1 cellular context compared by ENCODE assay signal in genomic region chr5:10567781-10568321, GRCh38.
TF ChIP-seq lines count a peak whose summit lies in the region.

No MANE protein-coding gene starts in this region.

TF ChIP-seq in A549, 52 proteins besides CTCF, POLR2A, EP300 and RAD21:
- no peak for TF ChIP-seq SREBF2 (IDR thresholded peaks at IDR 0.05)
- TF ChIP-seq, protein P1, sequence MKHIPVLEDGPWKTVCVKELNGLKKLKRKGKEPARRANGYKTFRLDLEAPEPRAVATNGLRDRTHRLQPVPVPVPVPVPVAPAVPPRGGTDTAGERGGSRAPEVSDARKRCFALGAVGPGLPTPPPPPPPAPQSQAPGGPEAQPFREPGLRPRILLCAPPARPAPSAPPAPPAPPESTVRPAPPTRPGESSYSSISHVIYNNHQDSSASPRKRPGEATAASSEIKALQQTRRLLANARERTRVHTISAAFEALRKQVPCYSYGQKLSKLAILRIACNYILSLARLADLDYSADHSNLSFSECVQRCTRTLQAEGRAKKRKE (CRISPR knock-in tag; IDR thresholded peaks at IDR 0.05; ENCODE audit: low read depth), result no peak
